In the genomic region with DNA sequence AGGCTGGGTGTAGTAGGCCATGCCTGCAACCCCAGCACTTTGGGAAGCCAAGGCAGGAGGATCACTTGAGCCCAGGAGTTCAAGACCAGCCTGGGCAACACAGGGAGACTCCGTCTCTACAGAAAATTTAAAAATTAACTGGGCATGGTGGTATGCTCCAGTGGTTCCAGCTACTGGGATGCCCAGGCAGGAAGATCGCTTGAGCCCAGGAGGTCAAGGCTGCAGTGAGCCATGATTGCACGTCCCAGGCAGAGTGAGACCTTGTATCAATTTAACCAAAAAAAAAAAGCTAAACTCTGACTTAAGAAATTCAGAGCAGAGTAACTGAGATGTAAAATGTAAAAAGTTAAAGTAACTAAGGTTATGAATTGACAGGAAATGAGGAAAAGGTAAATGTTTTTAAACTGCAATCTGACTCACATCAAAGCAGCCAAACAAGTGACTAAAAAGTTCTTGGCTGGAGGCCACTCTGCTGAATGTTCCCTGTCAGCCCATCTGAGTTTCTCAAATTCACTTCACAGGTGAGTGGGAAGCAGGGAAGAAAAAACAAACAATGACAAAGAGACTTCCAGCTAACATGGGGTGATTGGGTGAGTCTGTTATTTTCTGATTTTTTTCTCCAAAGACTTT, we compare ENCODE assay signal across 1 cellular context.
TF ChIP-seq lines count a peak whose summit lies in the region.

No MANE protein-coding gene starts in this region.

TF ChIP-seq in H1, 55 proteins besides CTCF, POLR2A, EP300 and RAD21 (continued from another document):
- no peak for TF ChIP-seq JUN (IDR thresholded peaks at IDR 0.05; ENCODE audit: low read depth, low read length)
- no peak for TF ChIP-seq TAF7 (optimal IDR thresholded peaks at IDR 0.05; ENCODE audit: borderline replicate concordance, low read depth, low read length)
